13 cellular contexts compared by ENCODE assay signal in genomic region chr17:76444518-76445311, GRCh38. TPM values are rescaled to one million over a fixed set of nuclear protein-coding genes. Genes with fewer than 3 reads are reported as not detected.
DNase-seq lines count a peak whose midpoint lies in the region; ATAC-seq lines count a peak whose summit lies in the region.
"Had no signal": no experiment of that assay in that cellular context is flagged by ENCODE, and none has a peak within 500 bp of the region (broad histone marks: within the 10 kb centered on the region; RNA-seq: fewer than 3 reads in every experiment).

No MANE protein-coding gene starts in this region.

- no peaks in the 10 kb centered on the region for H3K9me3 Mint-ChIP-seq in activated CD4-positive, alpha-beta T cell treated with anti-CD3 and anti-CD28 coated beads for 36 hours (ENCODE audit: low read depth)
- no peaks in the 10 kb centered on the region for H3K9me3 Mint-ChIP-seq in central memory CD8-positive, alpha-beta T cell
- no peaks in the 10 kb centered on the region for H3K9me3 Mint-ChIP-seq in activated CD8-positive, alpha-beta memory T cell treated with anti-CD3 and anti-CD28 coated beads, Interleukin-2, amount 10 ng/mL, durations not matched to agents 7 days and 5 days (ENCODE audit: low read depth)
- H3K9me3 Mint-ChIP-seq: dendritic cell treated with granulocyte-macrophage colony-stimulating factor and Interleukin-4, amounts not matched to agents 40 ng/mL and 50 ng/mL, for 4 days; naive thymus-derived CD8-positive, alpha-beta T cell had no signal

- intact Hi-C loops in activated CD4-positive, alpha-beta T cell treated with anti-CD3 and anti-CD28 coated beads for 36 hours (cut with DNase I, micrococcal nuclease) = no loop called here
- intact Hi-C loops in posterior vena cava (cut with DNase I) = no loop called here

- peaks cover 7% of the 10 kb centered on the region for H3K36me3 Mint-ChIP-seq in activated CD4-positive, alpha-beta T cell treated with anti-CD3 and anti-CD28 coated beads for 36 hours (ENCODE audit: low read depth)
- peaks cover 5% of the 10 kb centered on the region for H3K36me3 Mint-ChIP-seq in central memory CD8-positive, alpha-beta T cell (ENCODE audit: insufficient read depth)
- no peaks in the 10 kb centered on the region for H3K36me3 Mint-ChIP-seq in activated CD8-positive, alpha-beta memory T cell treated with anti-CD3 and anti-CD28 coated beads, Interleukin-2, amount 10 ng/mL, durations not matched to agents 7 days and 5 days

- H3K27ac Mint-ChIP-seq in activated CD4-positive, alpha-beta T cell treated with anti-CD3 and anti-CD28 coated beads for 36 hours = peak overlapping the region; percentile 33
- peak overlapping the region; percentile 24 for H3K27ac Mint-ChIP-seq in central memory CD8-positive, alpha-beta T cell (ENCODE audit: low read depth)
- no peak overlapping the region for H3K27ac Mint-ChIP-seq in activated CD8-positive, alpha-beta memory T cell treated with anti-CD3 and anti-CD28 coated beads, Interleukin-2, amount 10 ng/mL, durations not matched to agents 7 days and 5 days
- H3K27ac Mint-ChIP-seq: dendritic cell treated with granulocyte-macrophage colony-stimulating factor and Interleukin-4, amounts not matched to agents 40 ng/mL and 50 ng/mL, for 4 days; T-helper 17 cell had no signal

- POLR2A ChIA-PET in activated CD4-positive, alpha-beta T cell treated with anti-CD3 and anti-CD28 coated beads for 36 hours (lab: Charles Lee) = interaction anchor here (0.6 kb wide), 2 partner anchors 24 to 110 kb away, joined by 4 to 5 read pairs; no protein-coding TSS in a partner anchor

- H3K27me3 Mint-ChIP-seq in activated CD4-positive, alpha-beta T cell treated with anti-CD3 and anti-CD28 coated beads for 36 hours = no peaks in the 10 kb centered on the region
- H3K27me3 Mint-ChIP-seq in central memory CD8-positive, alpha-beta T cell = no peaks in the 10 kb centered on the region
- no peaks in the 10 kb centered on the region for H3K27me3 Mint-ChIP-seq in activated CD8-positive, alpha-beta memory T cell treated with anti-CD3 and anti-CD28 coated beads, Interleukin-2, amount 10 ng/mL, durations not matched to agents 7 days and 5 days
- H3K27me3 Mint-ChIP-seq: dendritic cell treated with granulocyte-macrophage colony-stimulating factor and Interleukin-4, amounts not matched to agents 40 ng/mL and 50 ng/mL, for 4 days; naive thymus-derived CD8-positive, alpha-beta T cell; T-helper 17 cell had no signal

- CTCF ChIA-PET in activated CD4-positive, alpha-beta T cell treated with anti-CD3 and anti-CD28 coated beads for 36 hours (lab: Charles Lee) = interaction anchor here (0.5 to 1.7 kb wide), 8 partner anchors 9 to 380 kb away, joined by 3 to 7 read pairs (median 4); no protein-coding TSS in a partner anchor
- CTCF ChIA-PET in activated CD8-positive, alpha-beta memory T cell treated with anti-CD3 and anti-CD28 coated beads, Interleukin-2, amount 10 ng/mL, durations not matched to agents 7 days and 5 days (lab: Charles Lee) = interaction anchor here (0.9 to 1.2 kb wide), 4 partner anchors 9 to 180 kb away, joined by 3 read pairs; no protein-coding TSS in a partner anchor

- H3K4me3 Mint-ChIP-seq in activated CD4-positive, alpha-beta T cell treated with anti-CD3 and anti-CD28 coated beads for 36 hours = no peak overlapping the region
- H3K4me3 Mint-ChIP-seq in central memory CD8-positive, alpha-beta T cell = no peak overlapping the region
- H3K4me3 Mint-ChIP-seq in activated CD8-positive, alpha-beta memory T cell treated with anti-CD3 and anti-CD28 coated beads, Interleukin-2, amount 10 ng/mL, durations not matched to agents 7 days and 5 days = no peak overlapping the region
- H3K4me3 Mint-ChIP-seq: dendritic cell treated with granulocyte-macrophage colony-stimulating factor and Interleukin-4, amounts not matched to agents 40 ng/mL and 50 ng/mL, for 4 days; T-helper 17 cell had no signal

- no peak for DNase-seq in activated CD4-positive, alpha-beta T cell treated with anti-CD3 and anti-CD28 coated beads for 36 hours
- no peak for DNase-seq in activated CD4-positive, alpha-beta T cell treated with anti-CD3 and anti-CD28 coated beads, Interleukin-2, amount 50 U/mL, for 48 hours
- DNase-seq in NCI-H69 (lab: John Stamatoyannopoulos, UW) (peak; percentile 68), posterior vena cava (ENCODE audit: low spot score) (peak; percentile 34), SIG-M5 (lab: John Stamatoyannopoulos, UW) (no peak)
- no peak for DNase-seq in central memory CD8-positive, alpha-beta T cell (ENCODE audit: low spot score in 2 of 2)
- no peak for DNase-seq in activated effector memory CD4-positive, alpha-beta T cell treated with anti-CD3 and anti-CD28 coated beads, Interleukin-2, amount 50 U/mL, for 16 hours
- DNase-seq in activated CD8-positive, alpha-beta memory T cell treated with anti-CD3 and anti-CD28 coated beads, Interleukin-2, amount 10 ng/mL, durations not matched to agents 7 days and 5 days = no peak
- DNase-seq: naive thymus-derived CD8-positive, alpha-beta T cell; stimulated activated CD4-positive, alpha-beta T cell treated with anti-CD3 and anti-CD28 coated beads, Interleukin-4, amount 100 ng/mL, for 1 hour; T-helper 17 cell had no signal

- ATAC-seq in activated CD4-positive, alpha-beta T cell treated with anti-CD3 and anti-CD28 coated beads for 36 hours = no peak
- ATAC-seq in central memory CD8-positive, alpha-beta T cell (replicated peaks; ENCODE audit: extremely low read depth, poor library complexity, severe bottlenecking) = no peak
- ATAC-seq in activated CD8-positive, alpha-beta memory T cell treated with anti-CD3 and anti-CD28 coated beads, Interleukin-2, amount 10 ng/mL, durations not matched to agents 7 days and 5 days = no peak
- ATAC-seq: naive thymus-derived CD8-positive, alpha-beta T cell; T-helper 17 cell had no signal

- peaks cover 73% of the 10 kb centered on the region for H3K4me1 Mint-ChIP-seq in activated CD4-positive, alpha-beta T cell treated with anti-CD3 and anti-CD28 coated beads for 36 hours
- peaks cover 77% of the 10 kb centered on the region for H3K4me1 Mint-ChIP-seq in central memory CD8-positive, alpha-beta T cell
- peaks cover 73% of the 10 kb centered on the region for H3K4me1 Mint-ChIP-seq in activated CD8-positive, alpha-beta memory T cell treated with anti-CD3 and anti-CD28 coated beads, Interleukin-2, amount 10 ng/mL, durations not matched to agents 7 days and 5 days

RNA-seq across cellular contexts. Expression of gene UBE2O, which starts 8.2 kb away (rescaled TPM):
- total RNA-seq in activated CD4-positive, alpha-beta T cell treated with anti-CD3 and anti-CD28 coated beads for 36 hours = 10 to 100 TPM; 28.1 to 30.7 TPM
- total RNA-seq in posterior vena cava = 10 to 100 TPM; 17.2 to 17.9 TPM
- 10 to 100 TPM; 30.2 to 34.7 TPM for total RNA-seq in activated CD8-positive, alpha-beta memory T cell treated with anti-CD3 and anti-CD28 coated beads, Interleukin-2, amount 10 ng/mL, durations not matched to agents 7 days and 5 days

RNA-seq across cellular contexts. Expression of gene AANAT, which starts 22.7 kb away (rescaled TPM):
- total RNA-seq in activated CD4-positive, alpha-beta T cell treated with anti-CD3 and anti-CD28 coated beads for 36 hours = under 1 TPM in 1 of 2 experiments, not detected in 1; 0.16 TPM
- total RNA-seq in posterior vena cava = not detected
- not detected for total RNA-seq in activated CD8-positive, alpha-beta memory T cell treated with anti-CD3 and anti-CD28 coated beads, Interleukin-2, amount 10 ng/mL, durations not matched to agents 7 days and 5 days
- total RNA-seq: naive thymus-derived CD8-positive, alpha-beta T cell; T-helper 17 cell; tibial nerve had no signal

RNA-seq across cellular contexts. Expression of gene RHBDF2, which starts 56.5 kb away (rescaled TPM):
- 10 to 100 TPM; 23.9 to 28.4 TPM for total RNA-seq in activated CD4-positive, alpha-beta T cell treated with anti-CD3 and anti-CD28 coated beads for 36 hours
- 10 to 100 TPM; 26.7 to 31.4 TPM for total RNA-seq in posterior vena cava
- 10 to 100 TPM; 29.6 to 42.1 TPM for total RNA-seq in activated CD8-positive, alpha-beta memory T cell treated with anti-CD3 and anti-CD28 coated beads, Interleukin-2, amount 10 ng/mL, durations not matched to agents 7 days and 5 days

Comparison
In these comparisons a context has a peak if more than half of its experiments do, and no peak if none do; other contexts are left out.
1. DNase-seq: peak in NCI-H69 (single experiment) and posterior vena cava (single experiment); none in activated CD4-positive, alpha-beta T cell treated with anti-CD3 and anti-CD28 coated beads for 36 hours (single experiment), activated CD4-positive, alpha-beta T cell treated with anti-CD3 and anti-CD28 coated beads, Interleukin-2, amount 50 U/mL, for 48 hours (0 of 2), central memory CD8-positive, alpha-beta T cell (0 of 2), SIG-M5 (single experiment), activated effector memory CD4-positive, alpha-beta T cell treated with anti-CD3 and anti-CD28 coated beads, Interleukin-2, amount 50 U/mL, for 16 hours (single experiment) and activated CD8-positive, alpha-beta memory T cell treated with anti-CD3 and anti-CD28 coated beads, Interleukin-2, amount 10 ng/mL, durations not matched to agents 7 days and 5 days (single experiment).